ENCODE assay signal across 11 cellular contexts in genomic region chr4:1310796-1311715, GRCh38. TPM values are rescaled to one million over a fixed set of nuclear protein-coding genes. Genes with fewer than 3 reads are reported as not detected.
DNase-seq lines count a peak whose midpoint lies in the region; ATAC-seq, FAIRE-seq and TF ChIP-seq lines count a peak whose summit lies in the region.
"Had no signal": no experiment of that assay in that cellular context is flagged by ENCODE, and none has a peak within 500 bp of the region (broad histone marks: within the 10 kb centered on the region; RNA-seq: fewer than 3 reads in every experiment).

No MANE protein-coding gene starts in this region.

- TF ChIP-seq CTCF in HepG2 (CRISPR knock-in tag; IDR thresholded peaks at IDR 0.05) (peak; percentile 9; the same call in 1 of the 2 replicates), D721Med (IDR thresholded peaks at IDR 0.05; ENCODE audit: insufficient read depth, missing control alignments) (no peak)

- FAIRE-seq in HepG2 (lab: Jason Lieb, UNC) (no peak), D721Med (lab: Jason Lieb, UNC) (no peak)

- ATAC-seq in Right ventricle myocardium superior (ENCODE audit: poor library complexity): no peak
- peak; percentile 3; the same call in 1 of the 3 replicates for ATAC-seq in HepG2
- no peak for ATAC-seq in stimulated activated naive CD8-positive, alpha-beta T cell treated with anti-CD3 and anti-CD28 coated beads, Interleukin-15, amount 100 ng/mL, for 72 hours

- no peaks in the 10 kb centered on the region for H3K9me3 ChIP-seq in HepG2 (ENCODE audit: low read length)

- no peaks in the 10 kb centered on the region for H3K27me3 ChIP-seq in HepG2 (ENCODE audit: control insufficient read depth in 1 of 2, insufficient read depth in 2 of 2, low read length in 2 of 2)

- peak overlapping the region; percentile 51 for H3K27ac Mint-ChIP-seq in activated naive CD8-positive, alpha-beta T cell treated with anti-CD3 and anti-CD28 coated beads for 36 hours
- peak overlapping the region in 1 of 2 donors; percentile 63 for H3K27ac Mint-ChIP-seq in stimulated activated naive CD8-positive, alpha-beta T cell treated with anti-CD3 and anti-CD28 coated beads, Interleukin-15, amount 100 ng/mL, for 72 hours
- H3K27ac Mint-ChIP-seq: activated B cell treated with CpG ODN at 0.5 μM for 24 hours had no signal

- in situ Hi-C loops in HepG2 (cut with HindIII; ENCODE audit: extremely low pct_ligation_motif_present, low pct_unique_long_range_greater_than_20kb): no loop called here

- DNase-seq in Right ventricle myocardium superior (peak; percentile 36), cardiac septum (ENCODE audit: low spot score) (no peak), HepG2 (ENCODE audit: low spot score) (no peak), D721Med (ENCODE audit: insufficient read length, low spot score) (no peak), iPS-NIHi11 (ENCODE audit: low spot score) (no peak), NCI-H345 (lab: John Stamatoyannopoulos, UW) (no peak)
- DNase-seq in activated naive CD8-positive, alpha-beta T cell treated with anti-CD3 and anti-CD28 coated beads for 36 hours: no peak
- DNase-seq in stimulated activated naive CD8-positive, alpha-beta T cell treated with anti-CD3 and anti-CD28 coated beads, Interleukin-15, amount 100 ng/mL, for 72 hours: no peak
- DNase-seq: activated B cell treated with CpG ODN at 0.5 μM for 24 hours, AML-193, NCI-H1436 treated with DMSO at 0.1 percent for 48 hours had no signal

- peak overlapping the region in 1 of 3 experiments; percentile 78; a peak in 2 of 6 replicates for H3K4me3 ChIP-seq in HepG2 (replicated peaks in 1 of 3; ENCODE audit: insufficient read depth in 1 of 3, low read depth in 2 of 3, low read length in 3 of 3)

- CTCF ChIA-PET in HepG2 (lab: Yijun Ruan, JAX; ENCODE audit: low intra/inter-chr PET ratio, low total read pairs): no interaction called here

- TF ChIP-seq EP300 in HepG2 (IDR thresholded peaks at IDR 0.05; ENCODE audit: low read depth in 2 of 2, low read length in 2 of 2) (no peak), HepG2 (CRISPR knock-in tag; IDR thresholded peaks at IDR 0.05; ENCODE audit: borderline replicate concordance) (no peak)

- no peak overlapping the region for H2AFZ ChIP-seq in HepG2 (ENCODE audit: low read length)

- H3K36me3 ChIP-seq in HepG2 (replicated peaks in 1 of 2; ENCODE audit: control insufficient read depth in 1 of 2, insufficient read depth in 2 of 2, low read length in 2 of 2): peaks cover 14 to 33% of the 10 kb centered on the region in 2 experiments

- H3K79me2 ChIP-seq in HepG2 (ENCODE audit: insufficient read depth, low read length): peaks cover 67% of the 10 kb centered on the region

- POLR2A ChIA-PET in HepG2 (lab: Yijun Ruan, JAX): interaction anchor here (2.6 kb wide), 1 partner anchor 35 kb away, joined by 26 read pairs; the partner anchor contains the start of gene UVSSA

- peak overlapping the region; percentile 81 for H3K27ac ChIP-seq in HepG2 (ENCODE audit: extremely low read length, insufficient read depth, low read length)

- peak overlapping the region; percentile 32 for H3K4me3 Mint-ChIP-seq in activated naive CD8-positive, alpha-beta T cell treated with anti-CD3 and anti-CD28 coated beads for 36 hours
- H3K4me3 Mint-ChIP-seq in stimulated activated naive CD8-positive, alpha-beta T cell treated with anti-CD3 and anti-CD28 coated beads, Interleukin-15, amount 100 ng/mL, for 72 hours: peak overlapping the region in 1 of 2 donors; percentile 86

- peaks cover 48% of the 10 kb centered on the region for H3K4me1 Mint-ChIP-seq in activated naive CD8-positive, alpha-beta T cell treated with anti-CD3 and anti-CD28 coated beads for 36 hours
- peaks cover 74% of the 10 kb centered on the region for H3K4me1 Mint-ChIP-seq in stimulated activated naive CD8-positive, alpha-beta T cell treated with anti-CD3 and anti-CD28 coated beads, Interleukin-15, amount 100 ng/mL, for 72 hours

- intact Hi-C loops in Right ventricle myocardium superior (cut with DNase I): no loop called here
- intact Hi-C loops in cardiac septum (cut with DNase I): no loop called here
- intact Hi-C loops in HepG2 (cut with micrococcal nuclease; ENCODE audit: unreplicated experiment): no loop called here

- no peaks in the 10 kb centered on the region for H3K27me3 Mint-ChIP-seq in activated naive CD8-positive, alpha-beta T cell treated with anti-CD3 and anti-CD28 coated beads for 36 hours
- H3K27me3 Mint-ChIP-seq in stimulated activated naive CD8-positive, alpha-beta T cell treated with anti-CD3 and anti-CD28 coated beads, Interleukin-15, amount 100 ng/mL, for 72 hours: no peaks in the 10 kb centered on the region
- H3K27me3 Mint-ChIP-seq: activated B cell treated with CpG ODN at 0.5 μM for 24 hours had no signal

- peaks cover 25% of the 10 kb centered on the region for H3K36me3 Mint-ChIP-seq in activated naive CD8-positive, alpha-beta T cell treated with anti-CD3 and anti-CD28 coated beads for 36 hours

- TF ChIP-seq RAD21 in HepG2 (CRISPR knock-in tag; IDR thresholded peaks at IDR 0.05): no peak

- WGBS in HepG2 (ENCODE audit: low lambda C conversion rate): 90% methylated on average over 22 of the region's 52 CpGs

- peaks cover 56% of the 10 kb centered on the region for H3K4me1 ChIP-seq in HepG2 (ENCODE audit: insufficient read depth, low read length)

- H4K20me1 ChIP-seq in HepG2 (ENCODE audit: insufficient read depth, low read length): peaks cover 11% of the 10 kb centered on the region; the same call in 1 of the 2 replicates

- H3K9me3 Mint-ChIP-seq in activated naive CD8-positive, alpha-beta T cell treated with anti-CD3 and anti-CD28 coated beads for 36 hours: peaks cover 4% of the 10 kb centered on the region
- no peaks in the 10 kb centered on the region for H3K9me3 Mint-ChIP-seq in stimulated activated naive CD8-positive, alpha-beta T cell treated with anti-CD3 and anti-CD28 coated beads, Interleukin-15, amount 100 ng/mL, for 72 hours
- H3K9me3 Mint-ChIP-seq: activated B cell treated with CpG ODN at 0.5 μM for 24 hours had no signal

- peak overlapping the region; percentile 74; the same call in 1 of the 2 replicates for H3K9ac ChIP-seq in HepG2 (ENCODE audit: insufficient read depth, low read depth, low read length)

- no TSS peak for BruUV-seq in HepG2 (replicated peaks; lab: Mats Ljungman, UMichigan)

- no peak for TF ChIP-seq POLR2A in HepG2 (IDR thresholded peaks at IDR 0.05; ENCODE audit: insufficient read depth in 1 of 2, low read depth in 2 of 2, low read length in 2 of 2)

- H3K4me2 ChIP-seq in HepG2 (ENCODE audit: low read depth, low read length): peak overlapping the region; percentile 92

RNA-seq across cellular contexts. Expression of gene MAEA, which starts 21.4 kb away (rescaled TPM):
- total RNA-seq in Right ventricle myocardium superior: 50.3 TPM
- 55.2 TPM for total RNA-seq in cardiac septum
- total RNA-seq in activated naive CD8-positive, alpha-beta T cell treated with anti-CD3 and anti-CD28 coated beads for 36 hours: 10 to 100 TPM; 51.3 to 53.2 TPM
- total RNA-seq in HepG2 (2016; rRNA removed; fragmentation: Illumina TruSeq; extraction: Trizol): 52.0 and 65.2 TPM in 2 replicates
- total RNA-seq in HepG2 (2016; cell fraction: cytosol; rRNA removed; fragmentation: Illumina TruSeq; extraction: Trizol; ENCODE audit: low read depth): 10.0 and 10.5 TPM in 2 replicates
- total RNA-seq in HepG2 (2016; cell fraction: insoluble cytoplasmic fraction; rRNA removed; fragmentation: Illumina TruSeq; extraction: Trizol): 55.0 and 59.4 TPM in 2 replicates
- 23.7 and 24.2 TPM in 2 replicates for total RNA-seq in HepG2 (2016; cell fraction: membrane; rRNA removed; fragmentation: Illumina TruSeq; extraction: Trizol)
- 30.2 and 31.7 TPM in 2 replicates for total RNA-seq in HepG2 (2016; cell fraction: nucleus; rRNA removed; fragmentation: Illumina TruSeq; extraction: Trizol)
- 57.1 and 60.7 TPM in 2 replicates for polyA plus RNA-seq in HepG2 (2011; rRNA removed)
- 48.5 and 73.3 TPM in 2 replicates for polyA plus RNA-seq in HepG2 (2011; cell fraction: cytosol; rRNA removed)
- 171 and 221 TPM in 2 replicates for polyA plus RNA-seq in HepG2 (2011; cell fraction: nucleus; rRNA removed)
- 28.9 and 30.8 TPM in 2 replicates for polyA plus RNA-seq in HepG2 (2012)
- 5.9 and 6.3 TPM in 2 replicates for polyA plus RNA-seq in HepG2 (2016; cell fraction: cytosol; fragmentation: Illumina TruSeq; extraction: Trizol; ENCODE audit: low read depth)
- polyA plus RNA-seq in HepG2 (2016; cell fraction: insoluble cytoplasmic fraction; fragmentation: Illumina TruSeq; extraction: Trizol; ENCODE audit: low read depth): 60.8 and 67.1 TPM in 2 replicates
- polyA plus RNA-seq in HepG2 (2016; cell fraction: membrane; fragmentation: Illumina TruSeq; extraction: Trizol; ENCODE audit: low read depth): 15.8 and 16.9 TPM in 2 replicates
- polyA plus RNA-seq in HepG2 (2016; cell fraction: nucleus; fragmentation: Illumina TruSeq; extraction: Trizol; ENCODE audit: insufficient read depth, low read depth): 69.6 and 72.4 TPM in 2 replicates
- polyA minus RNA-seq in HepG2 (2011; rRNA and poly(A)+ RNA removed; ENCODE audit: low replicate concordance): 56.6 and 139 TPM in 2 replicates
- 41.7 and 45.7 TPM in 2 replicates for polyA minus RNA-seq in HepG2 (2011; cell fraction: cytosol; rRNA and poly(A)+ RNA removed)
- 40.9 and 44.3 TPM in 2 replicates for polyA minus RNA-seq in HepG2 (2011; cell fraction: nucleus; rRNA and poly(A)+ RNA removed)

RNA-seq across cellular contexts. Expression of gene UVSSA, which starts 36.0 kb away (rescaled TPM):
- 6.7 TPM for total RNA-seq in Right ventricle myocardium superior
- total RNA-seq in cardiac septum: 10.4 TPM
- total RNA-seq in activated naive CD8-positive, alpha-beta T cell treated with anti-CD3 and anti-CD28 coated beads for 36 hours: 10 to 100 TPM; 13.2 to 14.1 TPM
- 4.6 and 4.8 TPM in 2 replicates for total RNA-seq in HepG2 (2016; rRNA removed; fragmentation: Illumina TruSeq; extraction: Trizol)
- total RNA-seq in HepG2 (2016; cell fraction: cytosol; rRNA removed; fragmentation: Illumina TruSeq; extraction: Trizol; ENCODE audit: low read depth): 2.3 and 4.1 TPM in 2 replicates
- 3.7 and 4.7 TPM in 2 replicates for total RNA-seq in HepG2 (2016; cell fraction: insoluble cytoplasmic fraction; rRNA removed; fragmentation: Illumina TruSeq; extraction: Trizol)
- 2.9 and 3.9 TPM in 2 replicates for total RNA-seq in HepG2 (2016; cell fraction: membrane; rRNA removed; fragmentation: Illumina TruSeq; extraction: Trizol)
- total RNA-seq in HepG2 (2016; cell fraction: nucleus; rRNA removed; fragmentation: Illumina TruSeq; extraction: Trizol): 6.9 and 7.1 TPM in 2 replicates
- polyA plus RNA-seq in HepG2 (2011; rRNA removed): 8.4 and 8.6 TPM in 2 replicates
- 3.0 and 4.1 TPM in 2 replicates for polyA plus RNA-seq in HepG2 (2011; cell fraction: cytosol; rRNA removed)
- 80.9 and 90.3 TPM in 2 replicates for polyA plus RNA-seq in HepG2 (2011; cell fraction: nucleus; rRNA removed)
- 7.1 and 7.7 TPM in 2 replicates for polyA plus RNA-seq in HepG2 (2012)
- 0.16 and 0.25 TPM in 2 replicates for polyA plus RNA-seq in HepG2 (2016; cell fraction: cytosol; fragmentation: Illumina TruSeq; extraction: Trizol; ENCODE audit: low read depth)
- 3.8 and 4.8 TPM in 2 replicates for polyA plus RNA-seq in HepG2 (2016; cell fraction: insoluble cytoplasmic fraction; fragmentation: Illumina TruSeq; extraction: Trizol; ENCODE audit: low read depth)
- 0.59 and 0.60 TPM in 2 replicates for polyA plus RNA-seq in HepG2 (2016; cell fraction: membrane; fragmentation: Illumina TruSeq; extraction: Trizol; ENCODE audit: low read depth)
- polyA plus RNA-seq in HepG2 (2016; cell fraction: nucleus; fragmentation: Illumina TruSeq; extraction: Trizol; ENCODE audit: insufficient read depth, low read depth): 29.2 and 29.8 TPM in 2 replicates
- 3.9 and 14.3 TPM in 2 replicates for polyA minus RNA-seq in HepG2 (2011; rRNA and poly(A)+ RNA removed; ENCODE audit: low replicate concordance)
- 3.6 and 4.4 TPM in 2 replicates for polyA minus RNA-seq in HepG2 (2011; cell fraction: cytosol; rRNA and poly(A)+ RNA removed)
- polyA minus RNA-seq in HepG2 (2011; cell fraction: nucleus; rRNA and poly(A)+ RNA removed): 18.8 and 20.2 TPM in 2 replicates
